17 cellular contexts compared by ENCODE assay signal in genomic region chr3:16316847-16317560, GRCh38. TPM values are rescaled to one million over a fixed set of nuclear protein-coding genes. Genes with fewer than 3 reads are reported as not detected.
DNase-seq lines count a peak whose midpoint lies in the region; ATAC-seq and TF ChIP-seq lines count a peak whose summit lies in the region.
"Had no signal": no experiment of that assay in that cellular context is flagged by ENCODE, and none has a peak within 500 bp of the region (broad histone marks: within the 10 kb centered on the region; RNA-seq: fewer than 3 reads in every experiment).

No MANE protein-coding gene starts in this region.

- CTCF ChIA-PET in CD8-positive, alpha-beta memory T cell (lab: Charles Lee): interaction anchor here (0.6 to 16.0 kb wide), 5 partner anchors 14 to 210 kb away, joined by 3 to 286 read pairs (median 57); partner anchors contain the start of genes DPH3 and OXNAD1

- no peak for TF ChIP-seq CTCF in natural killer cell (IDR thresholded peaks at IDR 0.05)

- no peak overlapping the region for H3K4me3 ChIP-seq in CD4-positive, CD25-positive, alpha-beta regulatory T cell (ENCODE audit: low read depth, low read length)
- H3K4me3 ChIP-seq in CD8-positive, alpha-beta memory T cell (ENCODE audit: low read length): no peak overlapping the region
- H3K4me3 ChIP-seq: esophagus squamous epithelium, left lung, vagina had no signal

- peaks cover 59% of the 10 kb centered on the region for H3K36me3 Mint-ChIP-seq in CD4-positive, CD25-positive, alpha-beta regulatory T cell
- peaks cover 17 to 94% (median 24%) of the 10 kb centered on the region in 3 donors for H3K36me3 Mint-ChIP-seq in CD8-positive, alpha-beta memory T cell
- H3K36me3 Mint-ChIP-seq in activated T-helper 17 cell treated with anti-CD3 and anti-CD28 coated beads, Interleukin-2, amount 50 U/mL, for 72 hours (ENCODE audit: low read depth): peaks cover 99% of the 10 kb centered on the region
- peaks cover 19% of the 10 kb centered on the region for H3K36me3 Mint-ChIP-seq in natural killer cell

- peaks cover 84% of the 10 kb centered on the region for H3K4me1 ChIP-seq in CD4-positive, CD25-positive, alpha-beta regulatory T cell (ENCODE audit: control insufficient read depth, insufficient read depth, low read length, poor library complexity, severe bottlenecking)
- peaks cover 84% of the 10 kb centered on the region for H3K4me1 ChIP-seq in CD8-positive, alpha-beta memory T cell (ENCODE audit: insufficient read depth, low read length)

- ATAC-seq in CD4-positive, CD25-positive, alpha-beta regulatory T cell (ENCODE audit: low read depth in 2 of 2): no peak
- no peak for ATAC-seq in activated T-helper 17 cell treated with anti-CD3 and anti-CD28 coated beads, Interleukin-2, amount 50 U/mL, for 72 hours (replicated peaks)
- ATAC-seq in natural killer cell (no peak), GM19467 (IDR thresholded peaks at IDR 0.05; ENCODE audit: unreplicated experiment) (no peak)
- ATAC-seq: left lung, PC-3 had no signal

- POLR2A ChIA-PET in CD8-positive, alpha-beta memory T cell (lab: Charles Lee): interaction anchor here (0.5 to 3.7 kb wide), 7 partner anchors 12 to 208 kb away, joined by 3 to 17 read pairs (median 4); no protein-coding TSS in a partner anchor

- H3K4me3 Mint-ChIP-seq in CD4-positive, CD25-positive, alpha-beta regulatory T cell: peak overlapping the region; percentile 1 to 82 (median 74)
- peak overlapping the region; percentile 12 to 69 (median 35) for H3K4me3 Mint-ChIP-seq in CD8-positive, alpha-beta memory T cell
- H3K4me3 Mint-ChIP-seq in activated T-helper 17 cell treated with anti-CD3 and anti-CD28 coated beads, Interleukin-2, amount 50 U/mL, for 72 hours: peak overlapping the region; percentile 8
- H3K4me3 Mint-ChIP-seq in natural killer cell: peak overlapping the region; percentile 1

- no peaks in the 10 kb centered on the region for H3K9me3 ChIP-seq in CD4-positive, CD25-positive, alpha-beta regulatory T cell (ENCODE audit: control insufficient read depth in 2 of 2, low read length in 2 of 2)
- H3K9me3 ChIP-seq in CD8-positive, alpha-beta memory T cell (ENCODE audit: low read length): no peaks in the 10 kb centered on the region
- H3K9me3 ChIP-seq: esophagus squamous epithelium, left lung, vagina had no signal

- peaks cover 27 to 95% (median 69%) of the 10 kb centered on the region in 4 donors for H3K4me1 Mint-ChIP-seq in CD4-positive, CD25-positive, alpha-beta regulatory T cell
- H3K4me1 Mint-ChIP-seq in CD8-positive, alpha-beta memory T cell: peaks cover 82 to 93% (median 89%) of the 10 kb centered on the region in 3 donors
- H3K4me1 Mint-ChIP-seq in activated T-helper 17 cell treated with anti-CD3 and anti-CD28 coated beads, Interleukin-2, amount 50 U/mL, for 72 hours: peaks cover 43% of the 10 kb centered on the region
- H3K4me1 Mint-ChIP-seq in natural killer cell: peaks cover 66 to 67% of the 10 kb centered on the region in 2 donors

- no peaks in the 10 kb centered on the region for H3K9me3 Mint-ChIP-seq in CD4-positive, CD25-positive, alpha-beta regulatory T cell
- H3K9me3 Mint-ChIP-seq in CD8-positive, alpha-beta memory T cell: no peaks in the 10 kb centered on the region
- H3K9me3 Mint-ChIP-seq in activated T-helper 17 cell treated with anti-CD3 and anti-CD28 coated beads, Interleukin-2, amount 50 U/mL, for 72 hours: no peaks in the 10 kb centered on the region
- no peaks in the 10 kb centered on the region for H3K9me3 Mint-ChIP-seq in natural killer cell

- peaks cover 68% of the 10 kb centered on the region for H3K36me3 ChIP-seq in CD4-positive, CD25-positive, alpha-beta regulatory T cell (ENCODE audit: control insufficient read depth, insufficient read depth, low read length)
- H3K36me3 ChIP-seq in CD8-positive, alpha-beta memory T cell (ENCODE audit: insufficient read depth, low read length): peaks cover 62% of the 10 kb centered on the region

- peak overlapping the region; percentile 58 for H3K27ac ChIP-seq in CD4-positive, CD25-positive, alpha-beta regulatory T cell (ENCODE audit: insufficient read depth, low read length, poor library complexity, severe bottlenecking)
- no peak overlapping the region for H3K27ac ChIP-seq in CD8-positive, alpha-beta memory T cell (ENCODE audit: low read depth, low read length)
- H3K27ac ChIP-seq: left lung, vagina had no signal

- no peak for DNase-seq in CD4-positive, CD25-positive, alpha-beta regulatory T cell
- no peak for DNase-seq in CD8-positive, alpha-beta memory T cell
- DNase-seq in natural killer cell (no peak), NCI-H345 treated with DMSO at 0.1 percent for 48 hours (lab: John Stamatoyannopoulos, UW; ENCODE audit: unreplicated experiment) (no peak), NCI-H1105 treated with DMSO at 0.1 percent for 48 hours (lab: John Stamatoyannopoulos, UW) (no peak)
- DNase-seq: activated CD4-positive, CD25-positive, alpha-beta regulatory T cell treated with anti-CD3 and anti-CD28 coated beads, Interleukin-2, amount 50 U/mL, for 72 hours; anterior cingulate cortex; central memory CD4-positive, alpha-beta T cell; esophagus squamous epithelium; left lung; NCI-H774; occipital lobe; PC-3; T1000 had no signal

- no peaks in the 10 kb centered on the region for H3K27me3 ChIP-seq in CD4-positive, CD25-positive, alpha-beta regulatory T cell (ENCODE audit: control insufficient read depth, insufficient read depth, low read length)
- no peaks in the 10 kb centered on the region for H3K27me3 ChIP-seq in CD8-positive, alpha-beta memory T cell (ENCODE audit: insufficient read depth, low read length, poor library complexity, severe bottlenecking)
- H3K27me3 ChIP-seq: esophagus squamous epithelium, left lung, vagina had no signal

- no peaks in the 10 kb centered on the region for H3K27me3 Mint-ChIP-seq in CD4-positive, CD25-positive, alpha-beta regulatory T cell
- H3K27me3 Mint-ChIP-seq in CD8-positive, alpha-beta memory T cell: peaks cover 0 to 7% of the 10 kb centered on the region in 2 donors
- H3K27me3 Mint-ChIP-seq in activated T-helper 17 cell treated with anti-CD3 and anti-CD28 coated beads, Interleukin-2, amount 50 U/mL, for 72 hours: no peaks in the 10 kb centered on the region
- H3K27me3 Mint-ChIP-seq in natural killer cell (ENCODE audit: low read depth in 2 of 2): no peaks in the 10 kb centered on the region

- H3K27ac Mint-ChIP-seq in CD4-positive, CD25-positive, alpha-beta regulatory T cell: peak overlapping the region; percentile 91 to 100 (median 93)
- H3K27ac Mint-ChIP-seq in CD8-positive, alpha-beta memory T cell: peak overlapping the region; percentile 62 to 92 (median 84)
- peak overlapping the region; percentile 48 for H3K27ac Mint-ChIP-seq in activated T-helper 17 cell treated with anti-CD3 and anti-CD28 coated beads, Interleukin-2, amount 50 U/mL, for 72 hours
- H3K27ac Mint-ChIP-seq in natural killer cell: peak overlapping the region; percentile 25 to 64

- intact Hi-C loops in natural killer cell (cut with micrococcal nuclease): no loop called here

RNA-seq across cellular contexts. Expression of gene OXNAD1, which starts 52.0 kb away (rescaled TPM):
- total RNA-seq in CD4-positive, CD25-positive, alpha-beta regulatory T cell: 109 TPM
- polyA plus RNA-seq in CD4-positive, CD25-positive, alpha-beta regulatory T cell: 10 to 100 TPM; 31.1 to 67.1 (median 50.4) TPM
- 10 to 100 TPM; 28.6 to 30.1 TPM for total RNA-seq in CD8-positive, alpha-beta memory T cell
- 64.2 TPM for polyA plus RNA-seq in CD8-positive, alpha-beta memory T cell
- 10 to 100 TPM; 31.4 to 32.4 TPM for total RNA-seq in activated T-helper 17 cell treated with anti-CD3 and anti-CD28 coated beads, Interleukin-2, amount 50 U/mL, for 72 hours
- total RNA-seq in natural killer cell: 10 to 100 TPM; 16.7 to 26.1 (median 22.3) TPM

RNA-seq across cellular contexts. Expression of gene DPH3, which starts 52.3 kb away (rescaled TPM):
- total RNA-seq in CD4-positive, CD25-positive, alpha-beta regulatory T cell: 20.0 TPM
- 10 to 100 TPM; 19.6 to 30.0 (median 22.5) TPM for polyA plus RNA-seq in CD4-positive, CD25-positive, alpha-beta regulatory T cell
- total RNA-seq in CD8-positive, alpha-beta memory T cell: 10 to 100 TPM; 31.7 to 32.8 TPM
- polyA plus RNA-seq in CD8-positive, alpha-beta memory T cell: 29.9 TPM
- total RNA-seq in activated T-helper 17 cell treated with anti-CD3 and anti-CD28 coated beads, Interleukin-2, amount 50 U/mL, for 72 hours: 10 to 100 TPM; 10.0 to 22.5 TPM
- total RNA-seq in natural killer cell: 10 to 100 TPM; 20.4 to 27.3 (median 22.8) TPM

Comparison
In these comparisons a context has a peak if more than half of its experiments do, and no peak if none do; other contexts are left out.
1. H3K4me3 Mint-ChIP-seq: peak in every context shown above with its lines; median percentile 74 in CD4-positive, CD25-positive, alpha-beta regulatory T cell; 35 in CD8-positive, alpha-beta memory T cell; 8 in activated T-helper 17 cell treated with anti-CD3 and anti-CD28 coated beads, Interleukin-2, amount 50 U/mL, for 72 hours; 1 in natural killer cell.